Comparison of ENCODE assay signal across 1 cellular context in the genomic region with DNA sequence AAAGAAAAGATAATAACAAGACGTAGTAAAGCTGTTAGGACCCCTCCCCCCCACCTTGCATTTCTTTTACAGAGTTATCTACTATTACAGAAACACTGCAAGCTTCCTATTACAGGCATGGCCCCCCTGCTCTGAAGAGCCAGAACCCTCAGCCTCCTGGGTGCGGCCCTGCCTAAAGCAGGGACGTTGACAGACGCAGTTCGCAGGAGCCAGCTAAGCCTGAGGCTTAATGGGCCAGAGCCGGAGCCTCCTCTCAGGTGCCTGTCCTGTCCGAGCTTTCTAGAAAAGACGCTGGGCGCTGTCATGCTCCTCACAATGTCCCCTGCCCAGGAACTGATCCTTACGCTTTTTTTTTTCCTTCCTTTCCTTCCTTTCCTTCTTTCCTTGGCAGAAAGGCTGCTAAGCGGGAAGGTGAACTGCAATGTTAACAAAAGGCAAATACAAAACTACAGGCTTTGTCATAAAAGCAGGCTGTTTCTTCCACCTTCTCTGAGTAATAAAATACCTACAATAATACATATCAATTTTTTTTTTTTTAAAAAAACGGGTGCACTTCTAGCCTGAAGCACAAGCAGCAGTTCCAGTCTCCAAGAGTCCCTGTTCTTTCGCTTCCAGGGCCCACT.
TF ChIP-seq lines count a peak whose summit lies in the region.

No MANE protein-coding gene starts in this region.

TF ChIP-seq in HCT116, 20 proteins besides CTCF, POLR2A, EP300 and RAD21 (continued from another document):
- TF ChIP-seq, protein P1, sequence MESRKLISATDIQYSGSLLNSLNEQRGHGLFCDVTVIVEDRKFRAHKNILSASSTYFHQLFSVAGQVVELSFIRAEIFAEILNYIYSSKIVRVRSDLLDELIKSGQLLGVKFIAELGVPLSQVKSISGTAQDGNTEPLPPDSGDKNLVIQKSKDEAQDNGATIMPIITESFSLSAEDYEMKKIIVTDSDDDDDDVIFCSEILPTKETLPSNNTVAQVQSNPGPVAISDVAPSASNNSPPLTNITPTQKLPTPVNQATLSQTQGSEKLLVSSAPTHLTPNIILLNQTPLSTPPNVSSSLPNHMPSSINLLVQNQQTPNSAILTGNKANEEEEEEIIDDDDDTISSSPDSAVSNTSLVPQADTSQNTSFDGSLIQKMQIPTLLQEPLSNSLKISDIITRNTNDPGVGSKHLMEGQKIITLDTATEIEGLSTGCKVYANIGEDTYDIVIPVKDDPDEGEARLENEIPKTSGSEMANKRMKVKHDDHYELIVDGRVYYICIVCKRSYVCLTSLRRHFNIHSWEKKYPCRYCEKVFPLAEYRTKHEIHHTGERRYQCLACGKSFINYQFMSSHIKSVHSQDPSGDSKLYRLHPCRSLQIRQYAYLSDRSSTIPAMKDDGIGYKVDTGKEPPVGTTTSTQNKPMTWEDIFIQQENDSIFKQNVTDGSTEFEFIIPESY (IDR thresholded peaks at IDR 0.05; ENCODE audit: extremely low read depth, insufficient replicate concordance, low read length): no peak
- no peak for TF ChIP-seq CBX3 (IDR thresholded peaks at IDR 0.05; ENCODE audit: low read depth)
- TF ChIP-seq ATF3 (IDR thresholded peaks at IDR 0.05): no peak
